Comparison of ENCODE assay signal across 15 cellular contexts in genomic region chr1:6591222-6591621, GRCh38. TPM values are rescaled to one million over a fixed set of nuclear protein-coding genes. Genes with fewer than 3 reads are reported as not detected.
A peak's percentile ranks its signal among the peaks of the same experiment; 100 is the strongest.
DNase-seq lines count a peak whose midpoint lies in the region; ATAC-seq and TF ChIP-seq lines count a peak whose summit lies in the region.
"Had no signal": no experiment of that assay in that cellular context is flagged by ENCODE, and none has a peak within 500 bp of the region (broad histone marks: within the 10 kb centered on the region; RNA-seq: fewer than 3 reads in every experiment).

No MANE protein-coding gene starts in this region.

- intact Hi-C loops in activated B cell treated with CpG ODN at 0.5 μM for 24 hours (cut with micrococcal nuclease): no loop called here
- intact Hi-C loops in right lobe of liver (cut with DNase I): no loop called here
- intact Hi-C loops in prostate gland (cut with DNase I): no loop called here

- ATAC-seq in activated B cell treated with CpG ODN at 0.5 μM for 24 hours (ENCODE audit: low read depth) (peak; percentile 40), right lobe of liver (peak in 3 of 4 donors; percentile 1 to 6 (median 6))
- ATAC-seq in stimulated activated memory B cell treated with anti-CD40 and anti-IgM and Interleukin-4, amounts not matched to agents 10 μg/mL and 1 μg/mL and 100 μg/mL, for 72 hours: no peak

- H3K27me3 ChIP-seq in right lobe of liver (no peaks in the 10 kb centered on the region), prostate gland (replicated peaks; ENCODE audit: insufficient read depth) (no peaks in the 10 kb centered on the region)
- H3K27me3 ChIP-seq: pancreas had no signal

- H3K4me1 ChIP-seq in right lobe of liver (peaks cover 0 to under 1% (median 0%) of the 10 kb centered on the region in 4 donors), prostate gland (replicated peaks) (peaks cover 20% of the 10 kb centered on the region)

- no peak overlapping the region for H3K4me3 ChIP-seq in right lobe of liver
- H3K4me3 ChIP-seq in prostate gland: no peak overlapping the region
- H3K4me3 ChIP-seq: pancreas had no signal

- H3K9me3 ChIP-seq in right lobe of liver: no peaks in the 10 kb centered on the region
- no peaks in the 10 kb centered on the region for H3K9me3 ChIP-seq in prostate gland
- H3K9me3 ChIP-seq: pancreas had no signal

- POLR2A ChIA-PET in activated B cell treated with CpG ODN at 0.5 μM for 24 hours (lab: Charles Lee): interaction anchor here (1.6 kb wide), 1 partner anchor 11 kb away, joined by 7 read pairs; the partner anchor contains the start of gene ZBTB48

- no peaks in the 10 kb centered on the region for H3K9me3 Mint-ChIP-seq in activated naive CD4-positive, alpha-beta T cell treated with anti-CD3 and anti-CD28 coated beads, Interleukin-2, amount 10 ng/mL, durations not matched to agents 7 days and 5 days
- H3K9me3 Mint-ChIP-seq in activated B cell treated with CpG ODN at 0.5 μM for 24 hours: no peaks in the 10 kb centered on the region
- no peaks in the 10 kb centered on the region for H3K9me3 Mint-ChIP-seq in stimulated activated memory B cell treated with anti-CD40 and anti-IgM and Interleukin-4, amounts not matched to agents 10 μg/mL and 1 μg/mL and 100 μg/mL, for 72 hours
- H3K9me3 Mint-ChIP-seq: endodermal cell had no signal

- H3K36me3 Mint-ChIP-seq in activated naive CD4-positive, alpha-beta T cell treated with anti-CD3 and anti-CD28 coated beads, Interleukin-2, amount 10 ng/mL, durations not matched to agents 7 days and 5 days: peaks cover 34% of the 10 kb centered on the region
- H3K36me3 Mint-ChIP-seq in activated B cell treated with CpG ODN at 0.5 μM for 24 hours (ENCODE audit: low read depth): peaks cover 67% of the 10 kb centered on the region
- peaks cover 21% of the 10 kb centered on the region for H3K36me3 Mint-ChIP-seq in stimulated activated memory B cell treated with anti-CD40 and anti-IgM and Interleukin-4, amounts not matched to agents 10 μg/mL and 1 μg/mL and 100 μg/mL, for 72 hours

- H3K27ac ChIP-seq in right lobe of liver (no peak overlapping the region), prostate gland (no peak overlapping the region)
- H3K27ac ChIP-seq: pancreas had no signal

- peaks cover 34% of the 10 kb centered on the region for H3K4me1 Mint-ChIP-seq in activated naive CD4-positive, alpha-beta T cell treated with anti-CD3 and anti-CD28 coated beads, Interleukin-2, amount 10 ng/mL, durations not matched to agents 7 days and 5 days
- H3K4me1 Mint-ChIP-seq in activated B cell treated with CpG ODN at 0.5 μM for 24 hours: peaks cover 13% of the 10 kb centered on the region
- H3K4me1 Mint-ChIP-seq in stimulated activated memory B cell treated with anti-CD40 and anti-IgM and Interleukin-4, amounts not matched to agents 10 μg/mL and 1 μg/mL and 100 μg/mL, for 72 hours: peaks cover 42% of the 10 kb centered on the region
- H3K4me1 Mint-ChIP-seq: endodermal cell had no signal

- H3K27ac Mint-ChIP-seq in activated naive CD4-positive, alpha-beta T cell treated with anti-CD3 and anti-CD28 coated beads, Interleukin-2, amount 10 ng/mL, durations not matched to agents 7 days and 5 days: peak overlapping the region; percentile 70
- no peak overlapping the region for H3K27ac Mint-ChIP-seq in activated B cell treated with CpG ODN at 0.5 μM for 24 hours
- peak overlapping the region; percentile 53 for H3K27ac Mint-ChIP-seq in stimulated activated memory B cell treated with anti-CD40 and anti-IgM and Interleukin-4, amounts not matched to agents 10 μg/mL and 1 μg/mL and 100 μg/mL, for 72 hours
- H3K27ac Mint-ChIP-seq: endodermal cell had no signal

- H3K27me3 Mint-ChIP-seq in activated naive CD4-positive, alpha-beta T cell treated with anti-CD3 and anti-CD28 coated beads, Interleukin-2, amount 10 ng/mL, durations not matched to agents 7 days and 5 days: no peaks in the 10 kb centered on the region
- H3K27me3 Mint-ChIP-seq in activated B cell treated with CpG ODN at 0.5 μM for 24 hours: no peaks in the 10 kb centered on the region
- no peaks in the 10 kb centered on the region for H3K27me3 Mint-ChIP-seq in stimulated activated memory B cell treated with anti-CD40 and anti-IgM and Interleukin-4, amounts not matched to agents 10 μg/mL and 1 μg/mL and 100 μg/mL, for 72 hours

- DNase-seq in activated naive CD4-positive, alpha-beta T cell treated with anti-CD3 and anti-CD28 coated beads, Interleukin-2, amount 10 ng/mL, durations not matched to agents 7 days and 5 days: no peak
- DNase-seq in activated naive CD4-positive, alpha-beta T cell (lab: John Stamatoyannopoulos, UW): no peak
- no peak for DNase-seq in activated B cell treated with CpG ODN at 0.5 μM for 24 hours
- DNase-seq in right lobe of liver: no peak
- DNase-seq in prostate gland (ENCODE audit: low spot score): no peak
- no peak for DNase-seq in stimulated activated CD4-positive, alpha-beta T cell treated with anti-CD3 and anti-CD28 coated beads, Interleukin-1b, Interleukin-23, amount 100 ng/mL, for 48 hours
- DNase-seq in ecto neural progenitor cell (ENCODE audit: low spot score): no peak
- DNase-seq: NCI-H1105 treated with DMSO at 0.1 percent for 48 hours; NCI-H524 treated with DMSO at 0.1 percent for 48 hours; SHP77; stimulated activated naive CD4-positive, alpha-beta T cell had no signal

- TF ChIP-seq CTCF in activated B cell treated with CpG ODN at 0.5 μM for 24 hours (IDR thresholded peaks at IDR 0.05) (no peak), right lobe of liver (IDR thresholded peaks at IDR 0.05) (no peak), prostate gland (IDR thresholded peaks at IDR 0.05) (no peak)

- H3K36me3 ChIP-seq in right lobe of liver (peaks cover 0 to 77% (median 37%) of the 10 kb centered on the region in 4 donors), prostate gland (peaks cover 15 to 30% of the 10 kb centered on the region in 2 donors)

- no peak for TF ChIP-seq POLR2A in right lobe of liver (IDR thresholded peaks at IDR 0.05)
- TF ChIP-seq POLR2A in prostate gland (IDR thresholded peaks at IDR 0.05): no peak

- no peak overlapping the region for H3K4me3 Mint-ChIP-seq in activated naive CD4-positive, alpha-beta T cell treated with anti-CD3 and anti-CD28 coated beads, Interleukin-2, amount 10 ng/mL, durations not matched to agents 7 days and 5 days
- no peak overlapping the region for H3K4me3 Mint-ChIP-seq in activated B cell treated with CpG ODN at 0.5 μM for 24 hours
- H3K4me3 Mint-ChIP-seq in stimulated activated memory B cell treated with anti-CD40 and anti-IgM and Interleukin-4, amounts not matched to agents 10 μg/mL and 1 μg/mL and 100 μg/mL, for 72 hours: no peak overlapping the region
- H3K4me3 Mint-ChIP-seq: endodermal cell had no signal

- WGBS in right lobe of liver (ENCODE audit: insufficient coverage, low coverage, low lambda C conversion rate, missing lambda C conversion rate): no CpG with 5 or more reads among the region's 13 CpGs
- WGBS in prostate gland: 86% methylated on average over 12 of the region's 13 CpGs

- CTCF ChIA-PET in activated naive CD4-positive, alpha-beta T cell treated with anti-CD3 and anti-CD28 coated beads, Interleukin-2, amount 10 ng/mL, durations not matched to agents 7 days and 5 days (lab: Charles Lee): interaction anchor here (0.8 kb wide), 1 partner anchor 37 kb away, joined by 3 read pairs; the partner anchor contains the start of gene NOL9
- CTCF ChIA-PET in activated B cell treated with CpG ODN at 0.5 μM for 24 hours (lab: Charles Lee): no interaction called here

RNA-seq across cellular contexts. Expression of gene ZBTB48, which starts 11.4 kb away (rescaled TPM):
- total RNA-seq in activated B cell treated with CpG ODN at 0.5 μM for 24 hours: 53.2 and 53.8 TPM in 2 replicates
- total RNA-seq in right lobe of liver: 10 to 100 TPM in 4 of 6 experiments, 1 to 10 TPM in 2; 5.9 to 43.1 (median 19.5) TPM
- 10 to 100 TPM; 41.3 to 51.0 TPM for total RNA-seq in prostate gland

RNA-seq across cellular contexts. Expression of gene KLHL21, which starts 11.4 kb away (rescaled TPM):
- total RNA-seq in activated B cell treated with CpG ODN at 0.5 μM for 24 hours (14.6 and 15.9 TPM in 2 replicates), right lobe of liver (10 to 100 TPM; 12.1 to 24.6 (median 20.0) TPM), prostate gland (100 to 1,000 TPM in 1 of 2 donors, 10 to 100 TPM in 1; 67.1 to 111 TPM)

RNA-seq across cellular contexts. Expression of gene PHF13, which starts 22.3 kb away (rescaled TPM):
- total RNA-seq in activated B cell treated with CpG ODN at 0.5 μM for 24 hours (5.4 and 6.1 TPM in 2 replicates), right lobe of liver (1 to 10 TPM; 2.7 to 6.2 (median 4.5) TPM), prostate gland (10 to 100 TPM; 13.8 to 79.2 TPM)

RNA-seq across cellular contexts. Expression of gene THAP3, which starts 33.4 kb away (rescaled TPM):
- total RNA-seq in activated B cell treated with CpG ODN at 0.5 μM for 24 hours (16.2 and 21.3 TPM in 2 replicates), right lobe of liver (10 to 100 TPM in 4 of 6 experiments, 1 to 10 TPM in 2; 5.9 to 11.3 (median 10.3) TPM), prostate gland (10 to 100 TPM; 37.6 to 42.1 TPM)

RNA-seq across cellular contexts. Expression of gene TAS1R1, which starts 36.1 kb away (rescaled TPM):
- total RNA-seq in activated B cell treated with CpG ODN at 0.5 μM for 24 hours: not detected in 2 replicates
- under 1 TPM in 1 of 6 experiments, not detected in 5; 0.26 TPM for total RNA-seq in right lobe of liver
- 1 to 10 TPM in 1 of 2 donors, not detected in 1; 1.5 TPM for total RNA-seq in prostate gland
- total RNA-seq: H1, pancreas had no signal
